25 cellular contexts compared by ENCODE assay signal in genomic region chr17:61179316-61179715, GRCh38.
A peak's percentile ranks its signal among the peaks of the same experiment; 100 is the strongest.
DNase-seq lines count a peak whose midpoint lies in the region; ATAC-seq lines count a peak whose summit lies in the region.
"Had no signal": no experiment of that assay in that cellular context is flagged by ENCODE, and none has a peak within 500 bp of the region (broad histone marks: within the 10 kb centered on the region; RNA-seq: fewer than 3 reads in every experiment).

No MANE protein-coding gene starts in this region.

- H3K9me3 Mint-ChIP-seq in natural killer cell treated with Interleukin-12 subunit alpha and Interleukin-12 subunit beta and Interleukin-15 and Interleukin-18, amount 100 ng/mL, for 72 hours = peaks cover under 1% of the 10 kb centered on the region
- H3K9me3 Mint-ChIP-seq: activated CD4-positive, alpha-beta T cell treated with anti-CD3 and anti-CD28 coated beads, Interleukin-2, amount 10 ng/mL, durations not matched to agents 24 days and 14 days; activated naive CD4-positive, alpha-beta T cell treated with anti-CD3 and anti-CD28 coated beads, Interleukin-2, amount 10 ng/mL, durations not matched to agents 7 days and 5 days; CD14-positive monocyte had no signal

- H3K27me3 Mint-ChIP-seq in natural killer cell treated with Interleukin-12 subunit alpha and Interleukin-12 subunit beta and Interleukin-15 and Interleukin-18, amount 100 ng/mL, for 72 hours = no peaks in the 10 kb centered on the region
- H3K27me3 Mint-ChIP-seq: activated naive CD4-positive, alpha-beta T cell treated with anti-CD3 and anti-CD28 coated beads, Interleukin-2, amount 10 ng/mL, durations not matched to agents 7 days and 5 days; T-cell had no signal

- no peak overlapping the region for H3K4me3 Mint-ChIP-seq in natural killer cell treated with Interleukin-12 subunit alpha and Interleukin-12 subunit beta and Interleukin-15 and Interleukin-18, amount 100 ng/mL, for 72 hours
- H3K4me3 Mint-ChIP-seq: activated CD4-positive, alpha-beta T cell treated with anti-CD3 and anti-CD28 coated beads, Interleukin-2, amount 10 ng/mL, durations not matched to agents 24 days and 14 days; activated naive CD4-positive, alpha-beta T cell treated with anti-CD3 and anti-CD28 coated beads, Interleukin-2, amount 10 ng/mL, durations not matched to agents 7 days and 5 days; activated T-cell treated with anti-CD3 and anti-CD28 coated beads, Interleukin-2, amount 50 U/mL, for 72 hours; CD14-positive monocyte; T-cell had no signal

- DNase-seq in D341Med (ENCODE audit: low spot score) (peak; percentile 76), OCI-M1 (lab: John Stamatoyannopoulos, UW) (peak; percentile 18), islet precursor cell (peak; percentile 70), pons (ENCODE audit: low spot score) (peak; percentile 80)
- no peak for DNase-seq in activated naive CD4-positive, alpha-beta T cell treated with Interleukin-2 at 50 U/mL for 16 hours
- DNase-seq in natural killer cell treated with Interleukin-12 subunit alpha and Interleukin-12 subunit beta and Interleukin-15 and Interleukin-18, amount 100 ng/mL, for 72 hours (ENCODE audit: low spot score) = no peak
- DNase-seq: activated CD4-positive, alpha-beta T cell treated with anti-CD3 and anti-CD28 coated beads, Interleukin-2, amount 10 ng/mL, durations not matched to agents 24 days and 14 days; activated naive CD4-positive, alpha-beta T cell treated with anti-CD3 and anti-CD28 coated beads, Interleukin-2, amount 10 ng/mL, durations not matched to agents 7 days and 5 days; activated T-cell treated with anti-CD3 and anti-CD28 coated beads, Interleukin-2, amount 50 U/mL, for 72 hours; DMS153; GDM1; HCEC 1CT; KG1; left lung; mucosa of descending colon; NCI-H146; NCI-H748 treated with DMSO at 0.1 percent for 48 hours; occipital lobe; right cardiac atrium; SHP77; stimulated activated CD4-positive, alpha-beta T cell treated with anti-CD3 and anti-CD28 coated beads, Interleukin-15, amount 100 ng/mL, for 24 hours; T-cell; upper lobe of right lung had no signal

- H3K27ac Mint-ChIP-seq in natural killer cell treated with Interleukin-12 subunit alpha and Interleukin-12 subunit beta and Interleukin-15 and Interleukin-18, amount 100 ng/mL, for 72 hours = no peak overlapping the region
- H3K27ac Mint-ChIP-seq: activated CD4-positive, alpha-beta T cell treated with anti-CD3 and anti-CD28 coated beads, Interleukin-2, amount 10 ng/mL, durations not matched to agents 24 days and 14 days; activated naive CD4-positive, alpha-beta T cell treated with anti-CD3 and anti-CD28 coated beads, Interleukin-2, amount 10 ng/mL, durations not matched to agents 7 days and 5 days; activated T-cell treated with anti-CD3 and anti-CD28 coated beads, Interleukin-2, amount 50 U/mL, for 72 hours; T-cell had no signal

- peaks cover 2% of the 10 kb centered on the region for H3K36me3 Mint-ChIP-seq in natural killer cell treated with Interleukin-12 subunit alpha and Interleukin-12 subunit beta and Interleukin-15 and Interleukin-18, amount 100 ng/mL, for 72 hours
- H3K36me3 Mint-ChIP-seq: activated naive CD4-positive, alpha-beta T cell treated with anti-CD3 and anti-CD28 coated beads, Interleukin-2, amount 10 ng/mL, durations not matched to agents 7 days and 5 days had no signal

- H3K4me1 Mint-ChIP-seq in natural killer cell treated with Interleukin-12 subunit alpha and Interleukin-12 subunit beta and Interleukin-15 and Interleukin-18, amount 100 ng/mL, for 72 hours (ENCODE audit: low read depth in 2 of 2) = peaks cover 4 to 11% of the 10 kb centered on the region in 2 donors

- no peak for ATAC-seq in HG02588 (IDR thresholded peaks at IDR 0.05; ENCODE audit: unreplicated experiment)
- no peak for ATAC-seq in natural killer cell treated with Interleukin-12 subunit alpha and Interleukin-12 subunit beta and Interleukin-15 and Interleukin-18, amount 100 ng/mL, for 72 hours
- ATAC-seq: activated T-cell treated with anti-CD3 and anti-CD28 coated beads, Interleukin-2, amount 50 U/mL, for 72 hours; left lung; mucosa of descending colon; T-cell; upper lobe of right lung had no signal

Comparison
In these comparisons a context has a peak if more than half of its experiments do, and no peak if none do; other contexts are left out.
1. DNase-seq: peak in D341Med (single experiment), OCI-M1 (single experiment), islet precursor cell (single experiment) and pons (single experiment); none in activated naive CD4-positive, alpha-beta T cell treated with Interleukin-2 at 50 U/mL for 16 hours (single experiment) and natural killer cell treated with Interleukin-12 subunit alpha and Interleukin-12 subunit beta and Interleukin-15 and Interleukin-18, amount 100 ng/mL, for 72 hours (single experiment).